In genomic region chr1:201461783-201462441, GRCh38 we compare ENCODE assay signal across 8 cellular contexts. TPM values are rescaled to one million over a fixed set of nuclear protein-coding genes. Genes with fewer than 3 reads are reported as not detected.
DNase-seq lines count a peak whose midpoint lies in the region; ATAC-seq, FAIRE-seq and TF ChIP-seq lines count a peak whose summit lies in the region.

No MANE protein-coding gene starts in this region.

- FAIRE-seq in H54 (lab: Jason Lieb, UNC), result no peak

- no peak overlapping the region for H3K4me3 Mint-ChIP-seq in stimulated activated effector memory CD8-positive, alpha-beta T cell treated with anti-CD3 and anti-CD28 coated beads, Interleukin-12 subunit alpha, Interleukin-12 subunit beta, amount 100 ng/mL, for 72 hours

- H3K27ac Mint-ChIP-seq in stimulated activated effector memory CD8-positive, alpha-beta T cell treated with anti-CD3 and anti-CD28 coated beads, Interleukin-12 subunit alpha, Interleukin-12 subunit beta, amount 100 ng/mL, for 72 hours, result no peak overlapping the region

- peak; percentile 39; the same call in 1 of the 2 replicates for TF ChIP-seq POLR2A in H54 (IDR thresholded peaks at IDR 0.05; ENCODE audit: low read depth, low read length)

- no peaks in the 10 kb centered on the region for H3K36me3 Mint-ChIP-seq in stimulated activated effector memory CD8-positive, alpha-beta T cell treated with anti-CD3 and anti-CD28 coated beads, Interleukin-12 subunit alpha, Interleukin-12 subunit beta, amount 100 ng/mL, for 72 hours

- H3K27ac ChIP-seq in angular gyrus (ENCODE audit: low read depth, low read length), result peak overlapping the region; percentile 93

- H3K9me3 Mint-ChIP-seq in stimulated activated effector memory CD8-positive, alpha-beta T cell treated with anti-CD3 and anti-CD28 coated beads, Interleukin-12 subunit alpha, Interleukin-12 subunit beta, amount 100 ng/mL, for 72 hours, result no peaks in the 10 kb centered on the region

- peak; percentile 4 for ATAC-seq in stimulated activated effector memory CD8-positive, alpha-beta T cell treated with anti-CD3 and anti-CD28 coated beads, Interleukin-12 subunit alpha, Interleukin-12 subunit beta, amount 100 ng/mL, for 72 hours

- H3K4me1 Mint-ChIP-seq in stimulated activated effector memory CD8-positive, alpha-beta T cell treated with anti-CD3 and anti-CD28 coated beads, Interleukin-12 subunit alpha, Interleukin-12 subunit beta, amount 100 ng/mL, for 72 hours, result no peaks in the 10 kb centered on the region

- peak; percentile 91 for DNase-seq in H54 (ENCODE audit: insufficient read length, low spot score)
- DNase-seq in hypothalamus (lab: John Stamatoyannopoulos, UW), result peak in 35 of 51 donors; percentile 26 to 82 (median 50)
- DNase-seq in stimulated activated effector memory CD8-positive, alpha-beta T cell treated with anti-CD3 and anti-CD28 coated beads, Interleukin-12 subunit alpha, Interleukin-12 subunit beta, amount 100 ng/mL, for 72 hours (ENCODE audit: low spot score in 2 of 2), result no peak
- DNase-seq in NCI-H2227 (lab: John Stamatoyannopoulos, UW; ENCODE audit: unreplicated experiment), result no peak
- no peak for DNase-seq in mesenteric fat pad (ENCODE audit: low spot score)
- no peak for DNase-seq in NCI-H2081 treated with DMSO at 0.1 percent for 48 hours (lab: John Stamatoyannopoulos, UW)
- DNase-seq in NCI-H2029 (lab: John Stamatoyannopoulos, UW), result no peak

RNA-seq across cellular contexts. Expression of gene PHLDA3, which starts 7.1 kb away (rescaled TPM):
- total RNA-seq in mesenteric fat pad, result 358 TPM

RNA-seq across cellular contexts. Expression of gene TNNI1, which starts 40.4 kb away (rescaled TPM):
- not detected for total RNA-seq in mesenteric fat pad

RNA-seq across cellular contexts. Expression of gene CSRP1, which starts 45.0 kb away (rescaled TPM):
- 151 TPM for total RNA-seq in mesenteric fat pad

Comparison
In these comparisons a context has a peak if more than half of its experiments do, and no peak if none do; other contexts are left out.
1. DNase-seq: peak in H54 (single experiment) and hypothalamus (35 of 51); none in stimulated activated effector memory CD8-positive, alpha-beta T cell treated with anti-CD3 and anti-CD28 coated beads, Interleukin-12 subunit alpha, Interleukin-12 subunit beta, amount 100 ng/mL, for 72 hours (0 of 2), NCI-H2227 (single experiment), mesenteric fat pad (single experiment), NCI-H2081 treated with DMSO at 0.1 percent for 48 hours (single experiment) and NCI-H2029 (single experiment).